1 cellular context compared by ENCODE assay signal in genomic region chr12:131380961-131381705, GRCh38.
TF ChIP-seq lines count a peak whose summit lies in the region.

No MANE protein-coding gene starts in this region.

TF ChIP-seq in GM23338, 12 proteins besides CTCF, POLR2A, EP300 and RAD21 (continued from another document):
- no peak for TF ChIP-seq ZNF462 (CRISPR knock-in tag; IDR thresholded peaks at IDR 0.05)
- no peak for TF ChIP-seq ZNF331 (CRISPR knock-in tag; IDR thresholded peaks at IDR 0.05; ENCODE audit: low read depth)
- TF ChIP-seq JUNB (IDR thresholded peaks at IDR 0.05; ENCODE audit: unreplicated experiment): no peak
- no peak for TF ChIP-seq NANOG (IDR thresholded peaks at IDR 0.05; ENCODE audit: borderline replicate concordance)
- no peak for TF ChIP-seq REST (IDR thresholded peaks at IDR 0.05; ENCODE audit: unreplicated experiment)
- no peak for TF ChIP-seq CREB1 (CRISPR knock-in tag; IDR thresholded peaks at IDR 0.05; ENCODE audit: low read depth)
